ENCODE assay signal across 23 cellular contexts in genomic region chr7:154855366-154855765, GRCh38.
"Had no signal": no experiment of that assay in that cellular context is flagged by ENCODE, and none has a peak within 500 bp of the region (broad histone marks: within the 10 kb centered on the region; RNA-seq: fewer than 3 reads in every experiment).

No MANE protein-coding gene starts in this region.

- H3K4me3 ChIP-seq: colonic mucosa, coronary artery, dorsolateral prefrontal cortex, esophagus muscularis mucosa, esophagus squamous epithelium, gastrocnemius medialis, gastroesophageal sphincter, heart left ventricle, heart right ventricle had no signal

- H3K36me3 ChIP-seq: colonic mucosa, esophagus squamous epithelium, gastrocnemius medialis, heart left ventricle, heart right ventricle had no signal

- H3K27ac ChIP-seq: colonic mucosa, coronary artery, epithelial cell of prostate, esophagus muscularis mucosa, esophagus squamous epithelium, foreskin keratinocyte, gastrocnemius medialis, gastroesophageal sphincter, heart left ventricle, heart right ventricle had no signal

- H3K9me3 ChIP-seq: colonic mucosa, esophagus squamous epithelium, gastrocnemius medialis, gastroesophageal sphincter had no signal

- H3K27me3 ChIP-seq: colonic mucosa, dorsolateral prefrontal cortex, esophagus muscularis mucosa, esophagus squamous epithelium, foreskin keratinocyte, gastrocnemius medialis had no signal

- H3K4me1 ChIP-seq: colonic mucosa, esophagus muscularis mucosa, esophagus squamous epithelium, foreskin keratinocyte, gastrocnemius medialis, gastroesophageal sphincter, heart left ventricle, heart right ventricle had no signal

- ATAC-seq: effector memory CD8-positive, alpha-beta T cell; esophagus mucosa; foreskin keratinocyte; gastrocnemius medialis; gastroesophageal sphincter; heart left ventricle; heart right ventricle had no signal

- DNase-seq: colonic mucosa; cortex of kidney; dermis blood vessel endothelial cell; dorsolateral prefrontal cortex; effector CD4-positive, alpha-beta T cell; effector CD8-positive, alpha-beta T cell; effector memory CD4-positive, alpha-beta T cell; effector memory CD8-positive, alpha-beta T cell; endodermal cell; erythroblast; esophagus squamous epithelium; foreskin fibroblast; foreskin keratinocyte; foreskin melanocyte; gastrocnemius medialis; glutamatergic neuron; heart right ventricle had no signal
